18 cellular contexts compared by ENCODE assay signal in genomic region chr10:88538038-88538437, GRCh38. TPM values are rescaled to one million over a fixed set of nuclear protein-coding genes. Genes with fewer than 3 reads are reported as not detected.
DNase-seq lines count a peak whose midpoint lies in the region; ATAC-seq, FAIRE-seq and TF ChIP-seq lines count a peak whose summit lies in the region.
"Had no signal": no experiment of that assay in that cellular context is flagged by ENCODE, and none has a peak within 500 bp of the region (broad histone marks: within the 10 kb centered on the region; RNA-seq: fewer than 3 reads in every experiment).

No MANE protein-coding gene starts in this region.

- no peak overlapping the region for H2AFZ ChIP-seq in HepG2 (ENCODE audit: low read length)

- CTCF ChIA-PET in HepG2 (lab: Yijun Ruan, JAX; ENCODE audit: low intra/inter-chr PET ratio, low total read pairs) (no interaction called here), T-cell (lab: Charles Lee) (no interaction called here)

- WGBS in liver, result 20% methylated on average over 2 of the region's 2 CpGs
- 3% methylated on average over 2 of the region's 2 CpGs for WGBS in HepG2 (ENCODE audit: low lambda C conversion rate)

- H3K9me3 ChIP-seq in liver (ENCODE audit: control insufficient read depth in 4 of 4, low read length in 3 of 4), result no peaks in the 10 kb centered on the region
- H3K9me3 ChIP-seq in HepG2 (ENCODE audit: low read length), result no peaks in the 10 kb centered on the region
- H3K9me3 ChIP-seq: colonic mucosa had no signal

- no peak for TF ChIP-seq POLR2A in HepG2 (IDR thresholded peaks at IDR 0.05; ENCODE audit: insufficient read depth in 1 of 2, low read depth in 2 of 2, low read length in 2 of 2)

- H3K9ac ChIP-seq in liver (ENCODE audit: low read depth in 1 of 2, low read length in 2 of 2), result no peak overlapping the region
- no peak overlapping the region for H3K9ac ChIP-seq in HepG2 (ENCODE audit: insufficient read depth, low read depth, low read length)

- no peak overlapping the region for H3K27ac ChIP-seq in liver (ENCODE audit: low read depth in 1 of 2, low read length in 2 of 2)
- no peak overlapping the region for H3K27ac ChIP-seq in HepG2 (ENCODE audit: extremely low read length, insufficient read depth, low read length)
- H3K27ac ChIP-seq: colonic mucosa had no signal

- H3K27me3 ChIP-seq in liver (ENCODE audit: control insufficient read depth in 4 of 4, insufficient read depth in 4 of 4, low read length in 3 of 4), result no peaks in the 10 kb centered on the region
- no peaks in the 10 kb centered on the region; a peak in 1 of 5 replicates for H3K27me3 ChIP-seq in HepG2 (ENCODE audit: control insufficient read depth in 1 of 2, insufficient read depth in 2 of 2, low read length in 2 of 2)
- H3K27me3 ChIP-seq: colonic mucosa had no signal

- TF ChIP-seq RAD21 in liver (IDR thresholded peaks at IDR 0.05) (no peak), HepG2 (CRISPR knock-in tag; IDR thresholded peaks at IDR 0.05) (no peak)

- no peaks in the 10 kb centered on the region for H3K4me1 Mint-ChIP-seq in T-cell
- H3K4me1 Mint-ChIP-seq: activated naive CD8-positive, alpha-beta T cell treated with anti-CD3 and anti-CD28 coated beads for 36 hours had no signal

- no peaks in the 10 kb centered on the region for H3K36me3 ChIP-seq in liver (ENCODE audit: control insufficient read depth in 4 of 4, insufficient read depth in 3 of 4, low read depth in 1 of 4, low read length in 3 of 4)
- no peaks in the 10 kb centered on the region for H3K36me3 ChIP-seq in HepG2 (replicated peaks in 1 of 2; ENCODE audit: control insufficient read depth in 1 of 2, insufficient read depth in 2 of 2, low read length in 2 of 2)
- H3K36me3 ChIP-seq: colonic mucosa had no signal

- intact Hi-C loops in HepG2 (cut with micrococcal nuclease; ENCODE audit: unreplicated experiment), result no loop called here

- H3K4me3 ChIP-seq in liver (ENCODE audit: low read depth in 1 of 3, low read length in 3 of 3), result no peak overlapping the region
- no peak overlapping the region for H3K4me3 ChIP-seq in HepG2 (replicated peaks in 1 of 3; ENCODE audit: insufficient read depth in 1 of 3, low read depth in 2 of 3, low read length in 3 of 3)
- H3K4me3 ChIP-seq: colonic mucosa had no signal

- no peaks in the 10 kb centered on the region for H3K36me3 Mint-ChIP-seq in T-cell
- H3K36me3 Mint-ChIP-seq: activated naive CD8-positive, alpha-beta T cell treated with anti-CD3 and anti-CD28 coated beads for 36 hours had no signal

- H3K4me3 Mint-ChIP-seq in T-cell, result no peak overlapping the region
- H3K4me3 Mint-ChIP-seq: activated naive CD8-positive, alpha-beta T cell treated with anti-CD3 and anti-CD28 coated beads for 36 hours had no signal

- H3K4me1 ChIP-seq in liver (ENCODE audit: control insufficient read depth in 4 of 4, insufficient read depth in 4 of 4, low read length in 3 of 4), result peaks cover 0 to 25% (median 17%) of the 10 kb centered on the region in 4 donors
- H3K4me1 ChIP-seq in HepG2 (ENCODE audit: insufficient read depth, low read length), result no peaks in the 10 kb centered on the region
- H3K4me1 ChIP-seq: colonic mucosa had no signal

- no peaks in the 10 kb centered on the region for H3K79me2 ChIP-seq in HepG2 (ENCODE audit: insufficient read depth, low read length)

- no peak for FAIRE-seq in HepG2 (lab: Jason Lieb, UNC)

- H3K9me3 Mint-ChIP-seq in T-cell, result no peaks in the 10 kb centered on the region
- H3K9me3 Mint-ChIP-seq: activated naive CD8-positive, alpha-beta T cell treated with anti-CD3 and anti-CD28 coated beads for 36 hours had no signal

- TF ChIP-seq EP300 in HepG2 (IDR thresholded peaks at IDR 0.05; ENCODE audit: low read depth in 2 of 2, low read length in 2 of 2) (no peak), HepG2 (CRISPR knock-in tag; IDR thresholded peaks at IDR 0.05; ENCODE audit: borderline replicate concordance) (no peak)

- H3K4me2 ChIP-seq in HepG2 (ENCODE audit: low read depth, low read length), result no peak overlapping the region

- in situ Hi-C loops in HepG2 (cut with HindIII; ENCODE audit: extremely low pct_ligation_motif_present, low pct_unique_long_range_greater_than_20kb), result no loop called here

- POLR2A ChIA-PET in HepG2 (lab: Yijun Ruan, JAX), result no interaction called here
- POLR2A ChIA-PET in T-cell (lab: Charles Lee), result no interaction called here

- no TSS peak for BruUV-seq in HepG2 (replicated peaks; lab: Mats Ljungman, UMichigan)

- ATAC-seq in HepG2, result no peak
- ATAC-seq in GM19324 (IDR thresholded peaks at IDR 0.05; ENCODE audit: low FRiP score, unreplicated experiment), result no peak
- no peak for ATAC-seq in T-cell (replicated peaks in 1 of 4)

- no peak for TF ChIP-seq CTCF in liver (IDR thresholded peaks at IDR 0.05; ENCODE audit: low read depth, low read length, missing input control)
- no peak for TF ChIP-seq CTCF in HepG2 (CRISPR knock-in tag; IDR thresholded peaks at IDR 0.05)

- H4K20me1 ChIP-seq in HepG2 (ENCODE audit: insufficient read depth, low read length), result no peaks in the 10 kb centered on the region

- H3K27ac Mint-ChIP-seq in T-cell, result no peak overlapping the region
- H3K27ac Mint-ChIP-seq: activated naive CD8-positive, alpha-beta T cell treated with anti-CD3 and anti-CD28 coated beads for 36 hours had no signal

- no peak for DNase-seq in HepG2 (ENCODE audit: low spot score)
- DNase-seq in fibroblast of peridontal ligament (ENCODE audit: extremely low read depth), result peak; percentile 98
- peak; percentile 90 for DNase-seq in myocyte (ENCODE audit: low read depth)
- DNase-seq in ecto neural progenitor cell (ENCODE audit: low spot score), result no peak
- no peak for DNase-seq in pons (ENCODE audit: low spot score)
- DNase-seq in T-cell, result no peak
- DNase-seq: 8988T; activated CD4-positive, CD25-positive, alpha-beta regulatory T cell treated with anti-CD3 and anti-CD28 coated beads, Interleukin-2, amount 50 U/mL, for 72 hours; activated naive CD8-positive, alpha-beta T cell treated with anti-CD3 and anti-CD28 coated beads for 36 hours; colonic mucosa; NCI-H187; NCI-H526 treated with DMSO at 0.1 percent for 48 hours; retina; stimulated activated naive CD4-positive, alpha-beta T cell had no signal

- H3K27me3 Mint-ChIP-seq in T-cell, result peaks cover 0 to 3% of the 10 kb centered on the region in 2 donors
- H3K27me3 Mint-ChIP-seq: activated naive CD8-positive, alpha-beta T cell treated with anti-CD3 and anti-CD28 coated beads for 36 hours had no signal

RNA-seq across cellular contexts. Expression of gene RNLS, which starts 45.1 kb away (rescaled TPM):
- total RNA-seq in liver (10 to 100 TPM in 1 of 2 donors, 1 to 10 TPM in 1; 4.1 to 12.4 TPM), HepG2 (2016; rRNA removed; fragmentation: Illumina TruSeq; extraction: Trizol) (not detected in 2 replicates), myocyte (0.19 TPM in 1 of 2 replicates, not detected in the other), T-cell (1 to 10 TPM; 1.8 to 4.5 (median 3.2) TPM)
- polyA plus RNA-seq in liver (1 to 10 TPM; 7.3 to 7.8 TPM), HepG2 (2011; rRNA removed) (not detected in 2 replicates)
- total RNA-seq in HepG2 (2016; cell fraction: cytosol; rRNA removed; fragmentation: Illumina TruSeq; extraction: Trizol; ENCODE audit: low read depth), result not detected in 2 replicates
- total RNA-seq in HepG2 (2016; cell fraction: insoluble cytoplasmic fraction; rRNA removed; fragmentation: Illumina TruSeq; extraction: Trizol), result not detected in 2 replicates
- not detected in 2 replicates for total RNA-seq in HepG2 (2016; cell fraction: membrane; rRNA removed; fragmentation: Illumina TruSeq; extraction: Trizol)
- total RNA-seq in HepG2 (2016; cell fraction: nucleus; rRNA removed; fragmentation: Illumina TruSeq; extraction: Trizol), result not detected in 2 replicates
- not detected in 2 replicates for polyA plus RNA-seq in HepG2 (2011; cell fraction: cytosol; rRNA removed)
- polyA plus RNA-seq in HepG2 (2011; cell fraction: nucleus; rRNA removed), result not detected in 2 replicates
- not detected in 2 replicates for polyA plus RNA-seq in HepG2 (2012)
- not detected in 2 replicates for polyA plus RNA-seq in HepG2 (2016; cell fraction: cytosol; fragmentation: Illumina TruSeq; extraction: Trizol; ENCODE audit: low read depth)
- not detected in 2 replicates for polyA plus RNA-seq in HepG2 (2016; cell fraction: insoluble cytoplasmic fraction; fragmentation: Illumina TruSeq; extraction: Trizol; ENCODE audit: low read depth)
- polyA plus RNA-seq in HepG2 (2016; cell fraction: membrane; fragmentation: Illumina TruSeq; extraction: Trizol; ENCODE audit: low read depth), result not detected in 2 replicates
- not detected in 2 replicates for polyA plus RNA-seq in HepG2 (2016; cell fraction: nucleus; fragmentation: Illumina TruSeq; extraction: Trizol; ENCODE audit: insufficient read depth, low read depth)
- not detected in 2 replicates for polyA minus RNA-seq in HepG2 (2011; rRNA and poly(A)+ RNA removed; ENCODE audit: low replicate concordance)
- polyA minus RNA-seq in HepG2 (2011; cell fraction: cytosol; rRNA and poly(A)+ RNA removed), result not detected in 2 replicates
- not detected in 2 replicates for polyA minus RNA-seq in HepG2 (2011; cell fraction: nucleus; rRNA and poly(A)+ RNA removed)
- polyA plus RNA-seq in myocyte (2012), result 0.24 TPM

RNA-seq across cellular contexts. Expression of gene LIPJ, which starts 48.5 kb away (rescaled TPM):
- under 1 TPM in 1 of 2 donors, not detected in 1; 0.17 TPM for total RNA-seq in liver
- polyA plus RNA-seq in liver, result under 1 TPM; 0.01 to 0.11 TPM
- total RNA-seq in HepG2 (2016; rRNA removed; fragmentation: Illumina TruSeq; extraction: Trizol), result not detected in 2 replicates
- not detected in 2 replicates for total RNA-seq in HepG2 (2016; cell fraction: cytosol; rRNA removed; fragmentation: Illumina TruSeq; extraction: Trizol; ENCODE audit: low read depth)
- not detected in 2 replicates for total RNA-seq in HepG2 (2016; cell fraction: insoluble cytoplasmic fraction; rRNA removed; fragmentation: Illumina TruSeq; extraction: Trizol)
- total RNA-seq in HepG2 (2016; cell fraction: membrane; rRNA removed; fragmentation: Illumina TruSeq; extraction: Trizol), result not detected in 2 replicates
- not detected in 2 replicates for total RNA-seq in HepG2 (2016; cell fraction: nucleus; rRNA removed; fragmentation: Illumina TruSeq; extraction: Trizol)
- not detected in 2 replicates for polyA plus RNA-seq in HepG2 (2011; rRNA removed)
- not detected in 2 replicates for polyA plus RNA-seq in HepG2 (2011; cell fraction: cytosol; rRNA removed)
- polyA plus RNA-seq in HepG2 (2011; cell fraction: nucleus; rRNA removed), result not detected in 2 replicates
- not detected in 2 replicates for polyA plus RNA-seq in HepG2 (2012)
- polyA plus RNA-seq in HepG2 (2016; cell fraction: cytosol; fragmentation: Illumina TruSeq; extraction: Trizol; ENCODE audit: low read depth), result not detected in 2 replicates
- polyA plus RNA-seq in HepG2 (2016; cell fraction: insoluble cytoplasmic fraction; fragmentation: Illumina TruSeq; extraction: Trizol; ENCODE audit: low read depth), result not detected in 2 replicates
- not detected in 2 replicates for polyA plus RNA-seq in HepG2 (2016; cell fraction: membrane; fragmentation: Illumina TruSeq; extraction: Trizol; ENCODE audit: low read depth)
- polyA plus RNA-seq in HepG2 (2016; cell fraction: nucleus; fragmentation: Illumina TruSeq; extraction: Trizol; ENCODE audit: insufficient read depth, low read depth), result not detected in 2 replicates
- not detected in 2 replicates for polyA minus RNA-seq in HepG2 (2011; rRNA and poly(A)+ RNA removed; ENCODE audit: low replicate concordance)
- not detected in 2 replicates for polyA minus RNA-seq in HepG2 (2011; cell fraction: cytosol; rRNA and poly(A)+ RNA removed)
- not detected in 2 replicates for polyA minus RNA-seq in HepG2 (2011; cell fraction: nucleus; rRNA and poly(A)+ RNA removed)
- total RNA-seq in myocyte, result not detected in 2 replicates
- not detected for polyA plus RNA-seq in myocyte (2012)
- under 1 TPM in 3 of 5 donors, not detected in 2; 0.09 to 0.21 (median 0.16) TPM for total RNA-seq in T-cell
- total RNA-seq: activated naive CD8-positive, alpha-beta T cell treated with anti-CD3 and anti-CD28 coated beads for 36 hours; mononuclear cell had no signal
- polyA plus RNA-seq: esophagus had no signal

Comparison
In these comparisons a context has a peak if more than half of its experiments do, and no peak if none do; other contexts are left out.
1. DNase-seq: peak in fibroblast of peridontal ligament (single experiment) and myocyte (single experiment); none in HepG2 (single experiment), ecto neural progenitor cell (single experiment), pons (single experiment) and T-cell (0 of 34).